Comparison of ENCODE assay signal across 8 cellular contexts in genomic region chr18:77054606-77055428, GRCh38.
DNase-seq lines count a peak whose midpoint lies in the region; ATAC-seq and TF ChIP-seq lines count a peak whose summit lies in the region.

No MANE protein-coding gene starts in this region.

- H3K4me1 ChIP-seq in GM23338 (ENCODE audit: insufficient read depth) (peaks cover 13% of the 10 kb centered on the region; the same call in 1 of the 2 replicates), gastrocnemius medialis (peaks cover 63 to 64% of the 10 kb centered on the region in 2 donors)

- CTCF ChIA-PET in T-cell (lab: Charles Lee), result interaction anchor here (0.5 to 2.2 kb wide), 17 partner anchors 8 to 237 kb away, joined by 3 to 12 read pairs (median 4); no protein-coding TSS in a partner anchor

- DNase-seq in GM04504 (ENCODE audit: low read depth), result peak; percentile 57
- peak; percentile 56 for DNase-seq in GM23338 (ENCODE audit: low spot score)
- no peak for DNase-seq in LNCaP clone FGC (ENCODE audit: low read depth)
- peak; percentile 62 to 88 (median 81) for DNase-seq in T-cell
- DNase-seq in amygdala (lab: John Stamatoyannopoulos, UW), result peak in 55 of 56 donors; percentile 17 to 93 (median 79)
- DNase-seq in hepatic stellate cell (ENCODE audit: low spot score), result peak; percentile 93
- peak; percentile 73 to 85 for DNase-seq in gastrocnemius medialis
- DNase-seq in NCI-H446 treated with DMSO at 0.1 percent for 48 hours (lab: John Stamatoyannopoulos, UW), result no peak

- no peaks in the 10 kb centered on the region for H3K79me2 ChIP-seq in GM23338 (replicated peaks; ENCODE audit: insufficient read depth)

- H3K27ac ChIP-seq in GM23338 (ENCODE audit: low read depth) (no peak overlapping the region), gastrocnemius medialis (peak overlapping the region; percentile 81 to 90 (median 84))

- TF ChIP-seq CTCF in GM23338 (conservative IDR thresholded peaks at IDR 0.05; ENCODE audit: low read depth in 2 of 2) (peak; percentile 13 to 58; a peak in 3 of 4 replicates), LNCaP clone FGC (IDR thresholded peaks at IDR 0.05; ENCODE audit: control insufficient read depth, extremely low read depth, insufficient read depth) (peak; percentile 38), gastrocnemius medialis (IDR thresholded peaks at IDR 0.05 in 4 of 5, conservative IDR thresholded peaks at IDR 0.05 in 1 of 5) (peak; percentile 70 to 83 (median 78))

- intact Hi-C loops in gastrocnemius medialis (cut with DNase I; ENCODE audit: low total_unique reads), result loop anchor here (1.0 to 5.0 kb wide), 4 partner anchors 32 to 157 kb away; partner anchors contain the start of gene MBP

- H3K27me3 Mint-ChIP-seq in GM23338 (ENCODE audit: insufficient read depth, low read depth, poor library complexity) (peaks cover 16% of the 10 kb centered on the region), T-cell (no peaks in the 10 kb centered on the region)

- no peak overlapping the region for H2AFZ ChIP-seq in GM23338

- H3K4me3 ChIP-seq in GM23338 (no peak overlapping the region), LNCaP clone FGC (ENCODE audit: low read depth, low read length) (no peak overlapping the region), gastrocnemius medialis (peak overlapping the region in 1 of 4 donors; percentile 33)

- H3K27ac Mint-ChIP-seq in GM23338, result no peak overlapping the region
- H3K27ac Mint-ChIP-seq in T-cell, result peak overlapping the region; percentile 91 to 95

- H3K9me3 Mint-ChIP-seq in GM23338 (no peaks in the 10 kb centered on the region), T-cell (no peaks in the 10 kb centered on the region)

- POLR2A ChIA-PET in T-cell (lab: Charles Lee), result interaction anchor here in 1 of 2 donors (0.5 to 0.6 kb wide), 3 partner anchors 54 to 352 kb away, joined by 3 to 5 read pairs (median 3); no protein-coding TSS in a partner anchor

- in situ Hi-C loops in gastrocnemius medialis (cut with MboI; ENCODE audit: low sequenced_read_pairs in 4 of 4), result loop anchor here (5.0 to 25.0 kb wide), 4 partner anchors 43 to 157 kb away; no protein-coding TSS in a partner anchor

- H3K9me2 ChIP-seq in GM23338 (ENCODE audit: insufficient read depth), result no peaks in the 10 kb centered on the region

- H3K27me3 ChIP-seq in GM23338 (ENCODE audit: insufficient read depth) (no peaks in the 10 kb centered on the region), gastrocnemius medialis (no peaks in the 10 kb centered on the region)

- no peaks in the 10 kb centered on the region for H3F3A ChIP-seq in GM23338 (replicated peaks; ENCODE audit: low read depth)

- H4K20me1 ChIP-seq in GM23338 (replicated peaks; ENCODE audit: insufficient read depth), result no peaks in the 10 kb centered on the region; the same call in 1 of the 2 replicates

- ATAC-seq in GM23338 (peak; percentile 72), T-cell (replicated peaks in 1 of 4) (peak; percentile 87 to 90 (median 88)), gastrocnemius medialis (peak; percentile 66 to 69)

- no peaks in the 10 kb centered on the region for H3K36me3 Mint-ChIP-seq in GM23338 (ENCODE audit: low read depth)
- peaks cover 15% of the 10 kb centered on the region for H3K36me3 Mint-ChIP-seq in T-cell

- peaks cover 46% of the 10 kb centered on the region for H3K4me1 Mint-ChIP-seq in GM23338
- peaks cover 66 to 80% (median 73%) of the 10 kb centered on the region in 3 donors for H3K4me1 Mint-ChIP-seq in T-cell

- H3K4me2 ChIP-seq in GM23338, result no peak overlapping the region

- H3K4me3 Mint-ChIP-seq in GM23338 (no peak overlapping the region), T-cell (peak overlapping the region; percentile 61 to 64 (median 62))

- H3K9me3 ChIP-seq in gastrocnemius medialis, result no peaks in the 10 kb centered on the region

- no peaks in the 10 kb centered on the region for H3K36me3 ChIP-seq in GM23338 (ENCODE audit: insufficient read depth)
- no peaks in the 10 kb centered on the region for H3K36me3 ChIP-seq in gastrocnemius medialis

- TF ChIP-seq POLR2A in gastrocnemius medialis (IDR thresholded peaks at IDR 0.05), result peak in 1 of 2 donors; percentile 13

TF ChIP-seq in GM23338, 12 proteins besides CTCF, POLR2A, EP300 and RAD21 (continues in another document):
- TF ChIP-seq, protein P1, sequence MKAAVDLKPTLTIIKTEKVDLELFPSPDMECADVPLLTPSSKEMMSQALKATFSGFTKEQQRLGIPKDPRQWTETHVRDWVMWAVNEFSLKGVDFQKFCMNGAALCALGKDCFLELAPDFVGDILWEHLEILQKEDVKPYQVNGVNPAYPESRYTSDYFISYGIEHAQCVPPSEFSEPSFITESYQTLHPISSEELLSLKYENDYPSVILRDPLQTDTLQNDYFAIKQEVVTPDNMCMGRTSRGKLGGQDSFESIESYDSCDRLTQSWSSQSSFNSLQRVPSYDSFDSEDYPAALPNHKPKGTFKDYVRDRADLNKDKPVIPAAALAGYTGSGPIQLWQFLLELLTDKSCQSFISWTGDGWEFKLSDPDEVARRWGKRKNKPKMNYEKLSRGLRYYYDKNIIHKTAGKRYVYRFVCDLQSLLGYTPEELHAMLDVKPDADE (IDR thresholded peaks at IDR 0.05), result no peak
- no peak for TF ChIP-seq EZH2phosphoT487 (IDR thresholded peaks at IDR 0.05; ENCODE audit: unreplicated experiment)
- no peak for TF ChIP-seq JUNB (IDR thresholded peaks at IDR 0.05; ENCODE audit: unreplicated experiment)
- no peak for TF ChIP-seq ZNF331 (CRISPR knock-in tag; IDR thresholded peaks at IDR 0.05; ENCODE audit: low read depth)
- TF ChIP-seq POLR2AphosphoS5 (IDR thresholded peaks at IDR 0.05; ENCODE audit: low read depth), result no peak
- no peak for TF ChIP-seq ZNF462 (CRISPR knock-in tag; IDR thresholded peaks at IDR 0.05)
- no peak for TF ChIP-seq NANOG (IDR thresholded peaks at IDR 0.05; ENCODE audit: borderline replicate concordance)
- TF ChIP-seq EZH2 (IDR thresholded peaks at IDR 0.05; ENCODE audit: low read depth, unreplicated experiment), result no peak

Comparison
In these comparisons a context has a peak if more than half of its experiments do, and no peak if none do; other contexts are left out.
1. DNase-seq: peak in GM04504 (single experiment), GM23338 (single experiment), T-cell (34 of 34), amygdala (55 of 56), hepatic stellate cell (single experiment) and gastrocnemius medialis (2 of 2); none in LNCaP clone FGC (single experiment) and NCI-H446 treated with DMSO at 0.1 percent for 48 hours (single experiment).
2. Peak in every context shown above with its lines, with median percentiles within 50 percentile points of each other: ATAC-seq and CTCF ChIP-seq.